In genomic region chr7:128271471-128272454, GRCh38 we compare ENCODE assay signal across 12 cellular contexts. TPM values are rescaled to one million over a fixed set of nuclear protein-coding genes. Genes with fewer than 3 reads are reported as not detected.
DNase-seq lines count a peak whose midpoint lies in the region; ATAC-seq and TF ChIP-seq lines count a peak whose summit lies in the region.
"Had no signal": no experiment of that assay in that cellular context is flagged by ENCODE, and none has a peak within 500 bp of the region (broad histone marks: within the 10 kb centered on the region; RNA-seq: fewer than 3 reads in every experiment).

No MANE protein-coding gene starts in this region.

- intact Hi-C loops in mucosa of descending colon (cut with DNase I, micrococcal nuclease), result no loop called here
- intact Hi-C loops in upper lobe of right lung (cut with DNase I), result no loop called here
- intact Hi-C loops in body of pancreas (cut with DNase I), result no loop called here

- WGBS in body of pancreas, 2 donors, result 15 to 16% methylated on average over 23 to 63 of the region's 63 CpGs

- H3K4me1 ChIP-seq in mucosa of descending colon (ENCODE audit: low read depth) (peaks cover 3% of the 10 kb centered on the region), upper lobe of right lung (peaks cover 7% of the 10 kb centered on the region), body of pancreas (peaks cover 25% of the 10 kb centered on the region)

- peak overlapping the region; percentile 27 for H3K4me3 ChIP-seq in fibroblast of pulmonary artery (replicated peaks; ENCODE audit: low read depth, low read length)
- no peak overlapping the region for H3K4me3 ChIP-seq in mucosa of descending colon
- peak overlapping the region; percentile 11 for H3K4me3 ChIP-seq in upper lobe of right lung
- H3K4me3 ChIP-seq in body of pancreas, result no peak overlapping the region

- H3K27ac ChIP-seq in upper lobe of right lung (no peak overlapping the region), body of pancreas (no peak overlapping the region)

- TF ChIP-seq CTCF in fibroblast of pulmonary artery (IDR thresholded peaks at IDR 0.05; ENCODE audit: low read length, missing control alignments) (no peak), mucosa of descending colon (IDR thresholded peaks at IDR 0.05) (no peak), upper lobe of right lung (IDR thresholded peaks at IDR 0.05) (no peak), body of pancreas (IDR thresholded peaks at IDR 0.05) (no peak)

- peak; percentile 28 for DNase-seq in activated CD8-positive, alpha-beta memory T cell treated with anti-CD3 and anti-CD28 coated beads for 24 hours
- no peak for DNase-seq in activated CD8-positive, alpha-beta memory T cell treated with anti-CD3 and anti-CD28 coated beads, Interleukin-2, amount 50 U/mL, for 4 hours
- DNase-seq in fibroblast of pulmonary artery (ENCODE audit: low read depth), result no peak
- no peak for DNase-seq in mucosa of descending colon
- DNase-seq in upper lobe of right lung, result peak; percentile 58
- no peak for DNase-seq in body of pancreas
- no peak for DNase-seq in NCI-H2081 treated with DMSO at 0.1 percent for 48 hours (lab: John Stamatoyannopoulos, UW)
- DNase-seq: activated T-cell treated with anti-CD3 and anti-CD28 coated beads, Interleukin-2, amount 50 U/mL, for 24 hours; stimulated activated naive CD4-positive, alpha-beta T cell had no signal

- ATAC-seq in mucosa of descending colon, result peak; percentile 11
- ATAC-seq in upper lobe of right lung, result no peak
- ATAC-seq in body of pancreas, result no peak
- no peak for ATAC-seq in HG03521 (IDR thresholded peaks at IDR 0.05; ENCODE audit: unreplicated experiment)

- TF ChIP-seq POLR2A in body of pancreas (IDR thresholded peaks at IDR 0.05), result no peak

- H3K36me3 ChIP-seq in mucosa of descending colon (ENCODE audit: low read depth) (no peaks in the 10 kb centered on the region), upper lobe of right lung (no peaks in the 10 kb centered on the region), body of pancreas (replicated peaks in 1 of 2; ENCODE audit: insufficient read depth in 1 of 2, low read depth in 2 of 2) (no peaks in the 10 kb centered on the region)

- H3K27me3 ChIP-seq in upper lobe of right lung (peaks cover 35% of the 10 kb centered on the region), body of pancreas (peaks cover 0 to 10% of the 10 kb centered on the region in 2 donors)

- H3K9me3 ChIP-seq in mucosa of descending colon (no peaks in the 10 kb centered on the region), upper lobe of right lung (no peaks in the 10 kb centered on the region), body of pancreas (no peaks in the 10 kb centered on the region)

RNA-seq across cellular contexts. Expression of gene LEP, which starts 30.7 kb away (rescaled TPM):
- total RNA-seq in mucosa of descending colon, result under 1 TPM in 2 of 3 donors, not detected in 1; 0.09 to 0.22 TPM
- not detected for total RNA-seq in upper lobe of right lung
- total RNA-seq in body of pancreas, result 10 to 100 TPM in 1 of 2 donors, 1 to 10 TPM in 1; 1.8 to 72.8 TPM
- total RNA-seq: dermis microvascular lymphatic vessel endothelial cell, H9 had no signal

Comparison
In these comparisons a context has a peak if more than half of its experiments do, and no peak if none do; other contexts are left out.
1. DNase-seq: peak in activated CD8-positive, alpha-beta memory T cell treated with anti-CD3 and anti-CD28 coated beads for 24 hours (single experiment) and upper lobe of right lung (single experiment); none in activated CD8-positive, alpha-beta memory T cell treated with anti-CD3 and anti-CD28 coated beads, Interleukin-2, amount 50 U/mL, for 4 hours (single experiment), fibroblast of pulmonary artery (single experiment), mucosa of descending colon (0 of 3), body of pancreas (0 of 4) and NCI-H2081 treated with DMSO at 0.1 percent for 48 hours (single experiment).
2. H3K4me3 ChIP-seq: peak in fibroblast of pulmonary artery (single experiment) and upper lobe of right lung (single experiment); none in mucosa of descending colon (single experiment) and body of pancreas (0 of 2).